Comparison of ENCODE assay signal across 23 cellular contexts in the genomic region with DNA sequence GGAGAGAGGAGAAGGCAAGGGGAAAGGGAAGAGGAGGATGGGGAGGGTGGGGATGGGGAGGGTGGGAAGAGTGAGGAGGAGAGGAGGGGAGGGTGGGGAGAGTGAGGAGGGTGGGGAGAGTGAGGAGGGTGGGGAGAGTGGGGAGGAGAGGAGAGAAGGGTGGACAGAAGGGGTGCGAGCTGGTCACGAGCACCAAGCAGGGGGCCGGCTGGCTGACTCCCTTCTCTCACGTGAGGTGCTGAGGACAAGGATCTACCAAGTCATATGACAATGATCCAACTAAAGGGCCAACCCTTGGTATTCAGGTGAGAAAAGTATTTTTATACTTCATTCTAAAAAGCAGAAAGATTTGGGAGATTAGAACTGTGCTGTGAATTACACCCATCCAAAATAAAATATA.
"Had no signal": no experiment of that assay in that cellular context is flagged by ENCODE, and none has a peak within 500 bp of the region (broad histone marks: within the 10 kb centered on the region; RNA-seq: fewer than 3 reads in every experiment).

No MANE protein-coding gene starts in this region.

- H3K9me3 ChIP-seq: colonic mucosa, esophagus muscularis mucosa, esophagus squamous epithelium, gastroesophageal sphincter, heart left ventricle, heart right ventricle had no signal

- H3K27me3 ChIP-seq: colonic mucosa, dorsolateral prefrontal cortex, esophagus muscularis mucosa, esophagus squamous epithelium, foreskin keratinocyte, gastroesophageal sphincter, heart left ventricle, heart right ventricle had no signal

- H3K27ac ChIP-seq: coronary artery, epithelial cell of prostate, esophagus muscularis mucosa, esophagus squamous epithelium, foreskin keratinocyte, heart left ventricle had no signal

- DNase-seq: colonic mucosa; cortex of kidney; dermis blood vessel endothelial cell; dorsolateral prefrontal cortex; effector CD4-positive, alpha-beta T cell; effector CD8-positive, alpha-beta T cell; effector memory CD4-positive, alpha-beta T cell; effector memory CD8-positive, alpha-beta T cell; endodermal cell; erythroblast; esophagus squamous epithelium; foreskin fibroblast; foreskin keratinocyte; foreskin melanocyte; glutamatergic neuron; head of caudate nucleus; heart left ventricle; heart right ventricle had no signal

- ATAC-seq: effector memory CD8-positive, alpha-beta T cell; esophagus mucosa; foreskin keratinocyte; gastroesophageal sphincter; heart left ventricle; heart right ventricle had no signal

- H3K4me1 ChIP-seq: foreskin keratinocyte had no signal

- H3K4me3 ChIP-seq: colonic mucosa, coronary artery, dorsolateral prefrontal cortex, esophagus muscularis mucosa, esophagus squamous epithelium, gastroesophageal sphincter, heart left ventricle, heart right ventricle had no signal
